Comparison of ENCODE assay signal across 1 cellular context in genomic region chr1:6419803-6420593, GRCh38.
A peak's percentile ranks its signal among the peaks of the same experiment; 100 is the strongest.
TF ChIP-seq lines count a peak whose summit lies in the region.

HES2 (minus strand) TSS chr1:6419919; CDS start chr1:6419820, 99 bp downstream.

TF ChIP-seq in HEK293, 187 proteins besides CTCF, POLR2A, EP300 and RAD21 (continued from another document):
- TF ChIP-seq KLF1 (tag by site-specific recombination; IDR thresholded peaks at IDR 0.05): peak; percentile 91
- peak; percentile 78 for TF ChIP-seq ZIC2 (tag by site-specific recombination; IDR thresholded peaks at IDR 0.05)
- TF ChIP-seq ZFHX2 (tag by site-specific recombination; conservative IDR thresholded peaks at IDR 0.05): peak; percentile 43
- no peak for TF ChIP-seq ZNF596 (tag by site-specific recombination; IDR thresholded peaks at IDR 0.05)
- no peak for TF ChIP-seq ZNF324 (tag by site-specific recombination; IDR thresholded peaks at IDR 0.05)
- no peak for TF ChIP-seq ZNF19 (tag by site-specific recombination; IDR thresholded peaks at IDR 0.05; ENCODE audit: low read depth)
- TF ChIP-seq ZNF423 (tag by site-specific recombination; IDR thresholded peaks at IDR 0.05): no peak; the same call in 1 of the 2 replicates
- TF ChIP-seq ZSCAN30 (tag by site-specific recombination; IDR thresholded peaks at IDR 0.05): no peak
- TF ChIP-seq ZNF335 (tag by site-specific recombination; conservative IDR thresholded peaks at IDR 0.05): peak; percentile 94
- no peak for TF ChIP-seq ZNF214 (tag by site-specific recombination; IDR thresholded peaks at IDR 0.05; ENCODE audit: borderline replicate concordance)
- no peak for TF ChIP-seq ZNF280C (tag by site-specific recombination; IDR thresholded peaks at IDR 0.05)
